8 cellular contexts compared by ENCODE assay signal in the genomic region with DNA sequence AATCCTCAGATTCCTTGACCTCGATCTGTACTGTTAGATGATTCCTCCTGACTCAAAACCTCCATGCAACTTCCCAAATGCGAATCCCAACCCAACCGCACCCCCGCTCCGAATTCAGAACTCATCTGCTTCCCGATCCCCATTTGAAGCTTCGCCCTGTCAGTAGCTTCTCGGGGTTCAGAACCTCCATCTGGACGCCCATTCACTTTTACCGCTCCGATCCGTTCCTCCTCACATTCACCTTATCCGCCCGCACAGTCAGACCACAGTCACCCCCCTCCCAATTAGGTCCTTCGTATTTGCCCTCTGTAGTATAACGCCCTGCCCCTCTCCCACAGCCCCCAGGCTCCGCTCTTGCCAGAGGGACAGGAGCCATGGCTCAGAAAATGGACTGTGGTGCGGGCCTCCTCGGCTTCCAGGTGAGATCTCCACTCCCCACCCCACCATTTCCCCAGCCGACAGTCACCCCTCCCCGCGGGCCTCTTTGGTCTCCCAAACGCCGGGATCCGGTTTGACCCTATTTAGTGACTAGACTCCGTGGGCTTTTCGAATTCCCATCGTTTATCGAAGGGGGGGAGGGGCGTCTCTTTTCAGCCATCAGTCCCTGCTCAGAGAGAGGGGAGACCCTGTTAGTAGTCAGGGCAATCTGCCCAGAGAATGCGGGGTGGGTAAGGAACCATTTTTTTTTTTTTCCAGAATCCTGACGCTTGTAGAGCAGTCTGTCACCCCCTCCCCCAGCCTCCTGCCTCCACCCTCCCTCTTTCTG. TPM values are rescaled to one million over a fixed set of nuclear protein-coding genes. Genes with fewer than 3 reads are reported as not detected.
DNase-seq lines count a peak whose midpoint lies in the region; ATAC-seq and TF ChIP-seq lines count a peak whose summit lies in the region.

No MANE protein-coding gene starts in this region.

- TF ChIP-seq CTCF in foreskin fibroblast (IDR thresholded peaks at IDR 0.05; ENCODE audit: low read depth, low read length): no peak

- DNase-seq in COR-L47 (lab: John Stamatoyannopoulos, UW) (peak; percentile 21), M059J (ENCODE audit: low read depth) (peak; percentile 23), foreskin fibroblast (peak in 1 of 2 donors; percentile 40), nucleus accumbens (lab: John Stamatoyannopoulos, UW) (peak in 32 of 56 donors; percentile 1 to 47 (median 26))
- DNase-seq in activated CD8-positive, alpha-beta memory T cell treated with anti-CD3 and anti-CD28 coated beads, Interleukin-2, amount 50 U/mL, for 48 hours: peak; percentile 56
- no peak for DNase-seq in activated CD4-positive, CD25-positive, alpha-beta regulatory T cell treated with anti-CD3 and anti-CD28 coated beads, Interleukin-2, amount 50 U/mL, for 72 hours

- no peak for ATAC-seq in GM21717 (IDR thresholded peaks at IDR 0.05; ENCODE audit: unreplicated experiment)
- no peak for ATAC-seq in GM19023 (IDR thresholded peaks at IDR 0.05; ENCODE audit: unreplicated experiment)

- H3K4me3 ChIP-seq in foreskin fibroblast (ENCODE audit: low read depth in 1 of 2, low read length in 2 of 2): peak overlapping the region; percentile 84

RNA-seq across cellular contexts. Expression of gene MAGED1, which starts 0.7 kb away (rescaled TPM):
- 387 and 524 TPM in 2 replicates for total RNA-seq in M059J (2014; rRNA removed; shearing (Covaris generic))
